Comparison of ENCODE assay signal across 8 cellular contexts in the genomic region with DNA sequence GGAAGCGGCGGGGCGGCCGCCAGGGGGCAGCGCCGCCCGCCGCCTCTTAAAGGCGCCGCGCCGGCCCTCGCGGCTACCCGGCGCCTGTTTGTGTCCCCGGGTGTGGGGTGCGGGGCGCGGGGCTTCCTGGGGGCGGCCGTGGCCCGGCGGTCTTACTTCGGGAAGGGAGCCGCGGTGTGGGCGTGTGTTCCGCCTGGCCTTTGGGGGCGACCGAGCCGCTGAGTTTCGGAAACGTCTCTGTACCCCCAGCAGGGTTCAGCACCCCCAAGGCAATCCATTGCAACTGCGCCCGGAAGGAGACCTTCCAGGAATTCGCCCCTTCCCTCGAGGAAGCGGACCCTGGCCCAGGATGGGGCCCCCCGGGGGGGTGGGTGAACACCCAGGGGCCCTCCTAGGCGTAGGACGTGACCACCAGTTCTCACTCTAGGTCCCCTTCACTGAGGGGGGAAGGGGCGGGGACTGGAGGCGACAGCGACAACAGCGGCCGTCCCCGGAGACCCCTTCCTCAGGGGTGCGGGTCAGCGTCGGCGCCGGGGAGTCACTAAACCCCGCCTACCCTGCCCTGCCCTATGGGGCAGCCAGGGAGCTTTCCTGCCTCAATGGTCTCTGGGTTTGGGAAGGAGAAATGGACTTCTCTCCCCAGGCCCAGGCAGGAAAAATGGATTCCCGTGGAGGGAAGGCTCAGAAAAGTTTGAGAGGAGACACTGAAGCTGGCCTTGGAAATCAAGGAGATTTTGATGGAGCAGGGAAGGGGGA. TPM values are rescaled to one million over a fixed set of nuclear protein-coding genes. Genes with fewer than 3 reads are reported as not detected.
DNase-seq lines count a peak whose midpoint lies in the region; ATAC-seq, FAIRE-seq and TF ChIP-seq lines count a peak whose summit lies in the region.

ITPK1 (minus strand) TSS at position 6 of the 756 bp plus-strand sequence. CDS start 762 bp downstream, outside the sequence.

- H3K27me3 ChIP-seq in bronchial epithelial cell (ENCODE audit: control insufficient read depth, insufficient read depth, low read length) (no peaks in the 10 kb centered on the region), spleen (replicated peaks in 1 of 7) (no peaks in the 10 kb centered on the region)

- TF ChIP-seq POLR2A in spleen (IDR thresholded peaks at IDR 0.05), result no peak

- peak within 1 kb of the TSS; percentile 96 to 99 (median 98) for H3K27ac ChIP-seq in spleen

- peak within 1 kb of the TSS; percentile 79 for H3K4me3 ChIP-seq in bronchial epithelial cell (ENCODE audit: low read depth, low read length)
- peak within 1 kb of the TSS; percentile 72 to 99 (median 85) for H3K4me3 ChIP-seq in spleen

- no peaks in the 10 kb centered on the region for H3K36me3 ChIP-seq in bronchial epithelial cell (ENCODE audit: control insufficient read depth, insufficient read depth, low read length)
- no peaks in the 10 kb centered on the region for H3K36me3 ChIP-seq in spleen

- peaks cover 24 to 60% (median 46%) of the 10 kb centered on the region in 6 donors for H3K4me1 ChIP-seq in spleen

- WGBS in spleen, 5 donors, result 0 to 1% (median 0%) methylated on average over 13 to 55 of the region's 55 CpGs

- intact Hi-C loops in spleen (cut with DNase I; ENCODE audit: low total_unique reads), result no loop called here

- peak; percentile 57 for DNase-seq in GDM1 (lab: John Stamatoyannopoulos, UW)
- peak; percentile 74 for DNase-seq in HuH-7 (ENCODE audit: low spot score)
- peak; percentile 47 for DNase-seq in T-helper 9 cell
- peak; percentile 11 for DNase-seq in bronchial epithelial cell (ENCODE audit: low read depth)
- DNase-seq in inferior parietal cortex (ENCODE audit: extremely low spot score), result peak; percentile 53
- peak; percentile 94 for DNase-seq in spleen
- DNase-seq in epidermal melanocyte (ENCODE audit: insufficient read length, low spot score), result no peak

- no peaks in the 10 kb centered on the region for H3K9me3 ChIP-seq in spleen

- peak; percentile 30 for TF ChIP-seq CTCF in bronchial epithelial cell (IDR thresholded peaks at IDR 0.05; ENCODE audit: insufficient read depth, low read length, severe bottlenecking)
- TF ChIP-seq CTCF in spleen (IDR thresholded peaks at IDR 0.05 in 8 of 11, conservative IDR thresholded peaks at IDR 0.05 in 3 of 11), result peak in 5 of 11 experiments; percentile 21 to 56 (median 53)

- ATAC-seq in GM21515 (IDR thresholded peaks at IDR 0.05; ENCODE audit: unreplicated experiment), result peak; percentile 46

- no peak for FAIRE-seq in bronchial epithelial cell (lab: Jason Lieb, UNC)

RNA-seq across cellular contexts. Expression of gene ITPK1, which starts in this region (rescaled TPM):
- total RNA-seq in bronchial epithelial cell, result 24.7 and 39.8 TPM in 2 replicates
- 100 to 1,000 TPM in 1 of 7 donors, 10 to 100 TPM in 6; 63.8 to 123 (median 75.6) TPM for total RNA-seq in spleen
- polyA plus RNA-seq in spleen, result 10 to 100 TPM; 22.9 to 46.0 (median 23.9) TPM
